In genomic region chr6:470051-470900, GRCh38 we compare ENCODE assay signal across 1 cellular context.
TF ChIP-seq lines count a peak whose summit lies in the region.

No MANE protein-coding gene starts in this region.

TF ChIP-seq in IMR-90, 13 proteins besides CTCF, POLR2A, EP300 and RAD21:
- TF ChIP-seq CEBPB (IDR thresholded peaks at IDR 0.05; ENCODE audit: low read depth, low read length) (peak; percentile 42; the same call in 1 of the 2 replicates), FOS (IDR thresholded peaks at IDR 0.05; ENCODE audit: low read depth, low read length) (no peak)
